ENCODE assay signal across 14 cellular contexts in genomic region chr18:13471495-13471845, GRCh38.
DNase-seq lines count a peak whose midpoint lies in the region; ATAC-seq and TF ChIP-seq lines count a peak whose summit lies in the region.
"Had no signal": no experiment of that assay in that cellular context is flagged by ENCODE, and none has a peak within 500 bp of the region (broad histone marks: within the 10 kb centered on the region; RNA-seq: fewer than 3 reads in every experiment).

No MANE protein-coding gene starts in this region.

- H3K4me1 Mint-ChIP-seq in CD4-positive, alpha-beta T cell (ENCODE audit: low read depth), result peaks cover 62% of the 10 kb centered on the region
- H3K4me1 Mint-ChIP-seq in neural crest cell, result peaks cover 43% of the 10 kb centered on the region
- peaks cover 54% of the 10 kb centered on the region for H3K4me1 Mint-ChIP-seq in activated CD8-positive, alpha-beta T cell treated with anti-CD3 and anti-CD28 coated beads for 36 hours (ENCODE audit: low read depth)

- peaks cover 75% of the 10 kb centered on the region for H3K36me3 Mint-ChIP-seq in CD4-positive, alpha-beta T cell (ENCODE audit: low read depth)
- peaks cover 2% of the 10 kb centered on the region for H3K36me3 Mint-ChIP-seq in neural crest cell (ENCODE audit: low read depth)
- peaks cover 54% of the 10 kb centered on the region for H3K36me3 Mint-ChIP-seq in activated CD8-positive, alpha-beta T cell treated with anti-CD3 and anti-CD28 coated beads for 36 hours (ENCODE audit: low read depth)

- no peak overlapping the region for H3K4me3 ChIP-seq in ascending aorta
- H3K4me3 ChIP-seq: colonic mucosa, HAP-1, testis had no signal

- peaks cover 0 to 13% of the 10 kb centered on the region in 2 donors for H3K4me1 ChIP-seq in ascending aorta
- H3K4me1 ChIP-seq: colonic mucosa, HAP-1 had no signal

- H3K36me3 ChIP-seq in ascending aorta, result no peaks in the 10 kb centered on the region
- H3K36me3 ChIP-seq: colonic mucosa, HAP-1 had no signal

- no peak overlapping the region for H3K4me3 Mint-ChIP-seq in CD4-positive, alpha-beta T cell
- peak overlapping the region; percentile 65 for H3K4me3 Mint-ChIP-seq in neural crest cell
- no peak overlapping the region for H3K4me3 Mint-ChIP-seq in activated CD8-positive, alpha-beta T cell treated with anti-CD3 and anti-CD28 coated beads for 36 hours

- no peaks in the 10 kb centered on the region for H3K27me3 Mint-ChIP-seq in CD4-positive, alpha-beta T cell
- no peaks in the 10 kb centered on the region for H3K27me3 Mint-ChIP-seq in neural crest cell (ENCODE audit: low read depth)
- H3K27me3 Mint-ChIP-seq in activated CD8-positive, alpha-beta T cell treated with anti-CD3 and anti-CD28 coated beads for 36 hours, result no peaks in the 10 kb centered on the region

- POLR2A ChIA-PET in CD4-positive, alpha-beta T cell (lab: Charles Lee), result interaction anchor here (0.7 kb wide), 1 partner anchor 14 kb away, joined by 3 read pairs; no protein-coding TSS in a partner anchor
- POLR2A ChIA-PET in activated CD8-positive, alpha-beta T cell treated with anti-CD3 and anti-CD28 coated beads for 36 hours (lab: Charles Lee), result no interaction called here

- H3K9me3 ChIP-seq in CD4-positive, alpha-beta T cell (ENCODE audit: control insufficient read depth, low read length), result peaks cover 6% of the 10 kb centered on the region
- no peaks in the 10 kb centered on the region for H3K9me3 ChIP-seq in ascending aorta
- H3K9me3 ChIP-seq: colonic mucosa, HAP-1, testis had no signal

- H3K27ac Mint-ChIP-seq in CD4-positive, alpha-beta T cell, result peak overlapping the region; percentile 54
- H3K27ac Mint-ChIP-seq in neural crest cell (ENCODE audit: unreplicated experiment), result peak overlapping the region; percentile 94
- no peak overlapping the region for H3K27ac Mint-ChIP-seq in activated CD8-positive, alpha-beta T cell treated with anti-CD3 and anti-CD28 coated beads for 36 hours

- CTCF ChIA-PET in CD4-positive, alpha-beta T cell (lab: Charles Lee), result no interaction called here
- CTCF ChIA-PET in activated CD8-positive, alpha-beta T cell treated with anti-CD3 and anti-CD28 coated beads for 36 hours (lab: Charles Lee), result no interaction called here

- no peak for DNase-seq in CD4-positive, alpha-beta T cell
- DNase-seq in ascending aorta (ENCODE audit: low spot score in 2 of 2), result no peak
- no peak for DNase-seq in left ventricle myocardium superior
- DNase-seq in neural crest cell (ENCODE audit: low read depth, low spot score), result no peak
- DNase-seq in T-helper 1 cell, result no peak
- DNase-seq in activated CD8-positive, alpha-beta T cell treated with anti-CD3 and anti-CD28 coated beads for 36 hours, result no peak
- DNase-seq: activated CD4-positive, alpha-beta T cell treated with anti-CD3 and anti-CD28 coated beads for 4 hours; activated naive CD4-positive, alpha-beta T cell treated with Interleukin-2 at 50 U/mL for 16 hours; colonic mucosa; NCI-H1105 treated with DMSO at 0.1 percent for 48 hours; NCI-H524 treated with DMSO at 0.1 percent for 48 hours; testis had no signal

- ATAC-seq in CD4-positive, alpha-beta T cell (ENCODE audit: poor library complexity), result no peak
- ATAC-seq in left ventricle myocardium superior (peak; percentile 44), HG03432 (IDR thresholded peaks at IDR 0.05; ENCODE audit: unreplicated experiment) (no peak)
- ATAC-seq in activated CD8-positive, alpha-beta T cell treated with anti-CD3 and anti-CD28 coated beads for 36 hours, result no peak

- intact Hi-C loops in CD4-positive, alpha-beta T cell (cut with DNase I, micrococcal nuclease), result no loop called here
- intact Hi-C loops in ascending aorta (cut with DNase I) (no loop called here), left ventricle myocardium superior (cut with micrococcal nuclease) (loop anchor here (10.0 kb wide), 1 partner anchor 57 kb away; no protein-coding TSS in a partner anchor)
- intact Hi-C loops in activated CD8-positive, alpha-beta T cell treated with anti-CD3 and anti-CD28 coated beads for 36 hours (cut with micrococcal nuclease), result no loop called here

- H3K27me3 ChIP-seq in CD4-positive, alpha-beta T cell (ENCODE audit: control insufficient read depth, insufficient read depth, low read length), result no peaks in the 10 kb centered on the region
- no peaks in the 10 kb centered on the region for H3K27me3 ChIP-seq in ascending aorta
- H3K27me3 ChIP-seq: colonic mucosa, testis had no signal

- no peak for TF ChIP-seq CTCF in CD4-positive, alpha-beta T cell (IDR thresholded peaks at IDR 0.05)
- TF ChIP-seq CTCF in ascending aorta (IDR thresholded peaks at IDR 0.05) (no peak), neural crest cell (conservative IDR thresholded peaks at IDR 0.05) (no peak)
- no peak for TF ChIP-seq CTCF in activated CD8-positive, alpha-beta T cell treated with anti-CD3 and anti-CD28 coated beads for 36 hours (IDR thresholded peaks at IDR 0.05)

- peak overlapping the region; percentile 30 for H3K27ac ChIP-seq in CD4-positive, alpha-beta T cell (ENCODE audit: low read depth, low read length)
- peak overlapping the region; percentile 51 to 65 for H3K27ac ChIP-seq in ascending aorta
- H3K27ac ChIP-seq: colonic mucosa had no signal

- peaks cover 10% of the 10 kb centered on the region for H3K9me3 Mint-ChIP-seq in CD4-positive, alpha-beta T cell
- peaks cover 7% of the 10 kb centered on the region for H3K9me3 Mint-ChIP-seq in neural crest cell
- peaks cover 18% of the 10 kb centered on the region for H3K9me3 Mint-ChIP-seq in activated CD8-positive, alpha-beta T cell treated with anti-CD3 and anti-CD28 coated beads for 36 hours
